Comparison of ENCODE assay signal across 1 cellular context in genomic region chr2:1914541-1915165, GRCh38.
TF ChIP-seq lines count a peak whose summit lies in the region.

No MANE protein-coding gene starts in this region.

TF ChIP-seq in H1, 55 proteins besides CTCF, POLR2A, EP300 and RAD21 (continued from another document):
- TF ChIP-seq CHD7 (IDR thresholded peaks at IDR 0.05; ENCODE audit: insufficient replicate concordance, low read length) (no peak), POU5F1 (IDR thresholded peaks at IDR 0.05; ENCODE audit: low read depth, low read length) (no peak), SIN3A (conservative IDR thresholded peaks at IDR 0.05 in 1 of 2, IDR thresholded peaks at IDR 0.05 in 1 of 2; ENCODE audit: low read depth in 1 of 2, low read length in 2 of 2) (no peak), HDAC2 (IDR thresholded peaks at IDR 0.05; ENCODE audit: borderline replicate concordance in 1 of 2, low read depth in 2 of 2, low read length in 2 of 2) (no peak), CREB1 (IDR thresholded peaks at IDR 0.05) (no peak), TAF1 (IDR thresholded peaks at IDR 0.05; ENCODE audit: low read depth, low read length) (no peak), SIX5 (IDR thresholded peaks at IDR 0.05; ENCODE audit: low read depth, low read length) (no peak), FOSL1 (IDR thresholded peaks at IDR 0.05; ENCODE audit: insufficient read depth, low read depth, low read length) (no peak)
